ENCODE assay signal across 11 cellular contexts in genomic region chr10:55803055-55803454, GRCh38.
"Had no signal": no experiment of that assay in that cellular context is flagged by ENCODE, and none has a peak within 500 bp of the region (broad histone marks: within the 10 kb centered on the region; RNA-seq: fewer than 3 reads in every experiment).

No MANE protein-coding gene starts in this region.

- H3K27ac Mint-ChIP-seq: GM23338, H9, HFFc6 had no signal

- H3K36me3 ChIP-seq: HAP-1 had no signal

- H3K27ac ChIP-seq: GM23248 had no signal

- H3K4me1 Mint-ChIP-seq: H9 had no signal

- H3K4me3 Mint-ChIP-seq: GM23338, H9, HFFc6 had no signal

- H3K9ac ChIP-seq: GM23248 had no signal

- ATAC-seq: GM23338, HCT116 had no signal

- DNase-seq: GM23248, GOT3, H7, H9, HCEC 1CT, HFFc6 had no signal

- FAIRE-seq: H1, H54 had no signal

- H3K9me3 ChIP-seq: HAP-1 had no signal

- H3K4me3 ChIP-seq: GM23248, GM23338, HAP-1 had no signal

- H3K9me3 Mint-ChIP-seq: GM23338 had no signal

- H3K4me1 ChIP-seq: HAP-1 had no signal
